1 cellular context compared by ENCODE assay signal in the genomic region with DNA sequence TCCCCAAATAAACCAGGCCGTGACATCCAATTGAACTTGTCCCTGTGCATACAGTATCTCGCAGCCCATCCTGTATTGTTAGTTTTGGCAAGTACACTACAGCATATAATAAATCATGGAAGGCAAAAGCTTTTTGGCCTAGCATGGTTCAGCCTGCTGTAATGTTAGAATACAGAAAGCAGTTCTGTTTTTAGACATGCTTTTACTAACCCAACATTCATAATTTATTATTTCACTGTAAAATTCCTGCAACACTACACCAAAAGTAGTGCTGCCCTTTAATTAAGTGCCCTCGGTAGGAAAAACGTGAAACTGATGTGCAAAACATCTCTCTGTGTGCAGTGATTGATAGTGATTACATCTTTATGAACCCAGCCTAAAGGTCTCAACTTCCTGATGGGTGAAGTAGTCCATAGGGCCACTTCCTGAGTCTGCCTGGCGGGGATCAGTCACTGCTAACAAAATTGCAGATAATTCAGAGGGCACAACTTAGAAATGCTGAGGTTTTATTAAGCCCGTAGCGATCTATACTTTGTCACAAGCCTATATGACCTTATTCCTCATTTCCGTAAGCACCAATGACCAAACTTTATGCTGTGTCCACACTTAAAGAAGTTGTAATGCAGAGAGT.
TF ChIP-seq lines count a peak whose summit lies in the region.

No MANE protein-coding gene starts in this region.

TF ChIP-seq in IMR-90, 13 proteins besides CTCF, POLR2A, EP300 and RAD21 (continued from another document):
- TF ChIP-seq MXI1 (IDR thresholded peaks at IDR 0.05; ENCODE audit: borderline replicate concordance, low read depth, low read length) (no peak), BHLHE40 (IDR thresholded peaks at IDR 0.05; ENCODE audit: low read depth, low read length) (no peak)
- TF ChIP-seq, protein P1, sequence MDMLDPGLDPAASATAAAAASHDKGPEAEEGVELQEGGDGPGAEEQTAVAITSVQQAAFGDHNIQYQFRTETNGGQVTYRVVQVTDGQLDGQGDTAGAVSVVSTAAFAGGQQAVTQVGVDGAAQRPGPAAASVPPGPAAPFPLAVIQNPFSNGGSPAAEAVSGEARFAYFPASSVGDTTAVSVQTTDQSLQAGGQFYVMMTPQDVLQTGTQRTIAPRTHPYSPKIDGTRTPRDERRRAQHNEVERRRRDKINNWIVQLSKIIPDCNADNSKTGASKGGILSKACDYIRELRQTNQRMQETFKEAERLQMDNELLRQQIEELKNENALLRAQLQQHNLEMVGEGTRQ (IDR thresholded peaks at IDR 0.05; ENCODE audit: low read depth, low read length) = no peak
